1 cellular context compared by ENCODE assay signal in genomic region chr1:10210841-10211804, GRCh38.
TF ChIP-seq lines count a peak whose summit lies in the region.

No MANE protein-coding gene starts in this region.

TF ChIP-seq in IMR-90, 13 proteins besides CTCF, POLR2A, EP300 and RAD21 (continued from another document):
- TF ChIP-seq CEBPB (IDR thresholded peaks at IDR 0.05; ENCODE audit: low read depth, low read length) (peak; percentile 80), ELK1 (IDR thresholded peaks at IDR 0.05; ENCODE audit: borderline replicate concordance, low read depth, low read length) (no peak), SMC3 (IDR thresholded peaks at IDR 0.05; ENCODE audit: low read depth, low read length) (no peak), USF2 (IDR thresholded peaks at IDR 0.05; ENCODE audit: low read depth, low read length) (no peak), RFX5 (IDR thresholded peaks at IDR 0.05; ENCODE audit: low read depth, low read length) (no peak), FOS (IDR thresholded peaks at IDR 0.05; ENCODE audit: low read depth, low read length) (peak; percentile 22; the same call in 1 of the 2 replicates)
